ENCODE assay signal across 28 cellular contexts in genomic region chr4:41976775-41977516, GRCh38. TPM values are rescaled to one million over a fixed set of nuclear protein-coding genes. Genes with fewer than 3 reads are reported as not detected.
DNase-seq lines count a peak whose midpoint lies in the region; ATAC-seq, FAIRE-seq and TF ChIP-seq lines count a peak whose summit lies in the region.
"Had no signal": no experiment of that assay in that cellular context is flagged by ENCODE, and none has a peak within 500 bp of the region (broad histone marks: within the 10 kb centered on the region; RNA-seq: fewer than 3 reads in every experiment).

No MANE protein-coding gene starts in this region.

- H3K27ac ChIP-seq in GM23338 (ENCODE audit: low read depth) (no peak overlapping the region), duodenal mucosa (ENCODE audit: low read depth, low read length) (peak overlapping the region; percentile 13), HepG2 (ENCODE audit: extremely low read length, insufficient read depth, low read length) (no peak overlapping the region)
- H3K27ac ChIP-seq: BLaER1 treated with 17β-estradiol and CSF1 and Interleukin-3, amounts not matched to agents 10 nM and 100 nM; dorsolateral prefrontal cortex; upper lobe of left lung; VCaP had no signal

- 0 out of 2 replicates have a peak, but pooled peaks cover 3% of the 10 kb centered on the region for H3K36me3 ChIP-seq in GM23338 (ENCODE audit: insufficient read depth)
- H3K36me3 ChIP-seq in duodenal mucosa (ENCODE audit: control insufficient read depth in 1 of 2, insufficient read depth in 2 of 2, low read length in 2 of 2): no peaks in the 10 kb centered on the region
- no peaks in the 10 kb centered on the region for H3K36me3 ChIP-seq in HepG2 (replicated peaks in 1 of 2; ENCODE audit: control insufficient read depth in 1 of 2, insufficient read depth in 2 of 2, low read length in 2 of 2)
- H3K36me3 ChIP-seq: BLaER1 treated with 17β-estradiol and CSF1 and Interleukin-3, amounts not matched to agents 10 nM and 100 nM; upper lobe of left lung had no signal

- H3K9me3 Mint-ChIP-seq in GM23338: peaks cover 5% of the 10 kb centered on the region; the same call in 2 of the 3 replicates
- H3K9me3 Mint-ChIP-seq: activated CD4-positive, alpha-beta T cell treated with anti-CD3 and anti-CD28 coated beads, Interleukin-2, amount 10 ng/mL, durations not matched to agents 24 days and 14 days; central memory CD8-positive, alpha-beta T cell; neural crest cell; stimulated activated effector memory CD8-positive, alpha-beta T cell treated with anti-CD3 and anti-CD28 coated beads, Interleukin-12 subunit alpha, Interleukin-12 subunit beta, amount 100 ng/mL, for 72 hours had no signal

- H3K79me2 ChIP-seq in GM23338 (replicated peaks; ENCODE audit: insufficient read depth): no peaks in the 10 kb centered on the region
- H3K79me2 ChIP-seq in HepG2 (ENCODE audit: insufficient read depth, low read length): no peaks in the 10 kb centered on the region

- ATAC-seq in GM23338: peak; percentile 25; the same call in 1 of the 3 replicates
- peak; percentile 43; the same call in 1 of the 3 replicates for ATAC-seq in HepG2
- ATAC-seq: activated naive CD8-positive, alpha-beta T cell treated with anti-CD3 and anti-CD28 coated beads, Interleukin-2, amount 50 U/mL, for 24 hours; activated T-cell treated with anti-CD3 and anti-CD28 coated beads, Interleukin-2, amount 50 U/mL, for 4 hours; GM12878; right cardiac atrium; stimulated activated effector memory CD8-positive, alpha-beta T cell treated with anti-CD3 and anti-CD28 coated beads, Interleukin-12 subunit alpha, Interleukin-12 subunit beta, amount 100 ng/mL, for 72 hours had no signal

- H3K4me1 ChIP-seq in GM23338 (ENCODE audit: insufficient read depth): peaks cover 11% of the 10 kb centered on the region; the same call in 1 of the 2 replicates
- H3K4me1 ChIP-seq in duodenal mucosa (ENCODE audit: control insufficient read depth in 1 of 2, insufficient read depth in 2 of 2, low read length in 2 of 2): peaks cover 0 to 5% of the 10 kb centered on the region in 2 donors
- peaks cover 11% of the 10 kb centered on the region; the same call in 1 of the 2 replicates for H3K4me1 ChIP-seq in HepG2 (ENCODE audit: insufficient read depth, low read length)
- H3K4me1 ChIP-seq: upper lobe of left lung had no signal

- H3K27me3 Mint-ChIP-seq in GM23338 (ENCODE audit: insufficient read depth, low read depth, poor library complexity): no peaks in the 10 kb centered on the region
- H3K27me3 Mint-ChIP-seq: activated CD4-positive, alpha-beta T cell treated with anti-CD3 and anti-CD28 coated beads, Interleukin-2, amount 10 ng/mL, durations not matched to agents 24 days and 14 days; central memory CD8-positive, alpha-beta T cell had no signal

- CTCF ChIA-PET in HepG2 (lab: Yijun Ruan, JAX; ENCODE audit: low intra/inter-chr PET ratio, low total read pairs): no interaction called here

- in situ Hi-C loops in HepG2 (cut with HindIII; ENCODE audit: extremely low pct_ligation_motif_present, low pct_unique_long_range_greater_than_20kb): no loop called here

- TF ChIP-seq EP300 in HepG2 (IDR thresholded peaks at IDR 0.05; ENCODE audit: low read depth in 2 of 2, low read length in 2 of 2) (no peak), HepG2 (CRISPR knock-in tag; IDR thresholded peaks at IDR 0.05; ENCODE audit: borderline replicate concordance) (no peak)

- intact Hi-C loops in HepG2 (cut with micrococcal nuclease; ENCODE audit: unreplicated experiment): no loop called here

- TF ChIP-seq CTCF in GM23338 (conservative IDR thresholded peaks at IDR 0.05; ENCODE audit: low read depth in 2 of 2): no peak
- no peak for TF ChIP-seq CTCF in HepG2 (CRISPR knock-in tag; IDR thresholded peaks at IDR 0.05)

- no peaks in the 10 kb centered on the region for H3F3A ChIP-seq in GM23338 (replicated peaks; ENCODE audit: low read depth)

- H3K4me1 Mint-ChIP-seq in GM23338: peaks cover 17% of the 10 kb centered on the region
- H3K4me1 Mint-ChIP-seq: central memory CD8-positive, alpha-beta T cell; neural crest cell; stimulated activated effector memory CD8-positive, alpha-beta T cell treated with anti-CD3 and anti-CD28 coated beads, Interleukin-12 subunit alpha, Interleukin-12 subunit beta, amount 100 ng/mL, for 72 hours had no signal

- TF ChIP-seq RAD21 in HepG2 (CRISPR knock-in tag; IDR thresholded peaks at IDR 0.05): no peak

- H3K27me3 ChIP-seq in GM23338 (ENCODE audit: insufficient read depth) (no peaks in the 10 kb centered on the region), duodenal mucosa (ENCODE audit: control insufficient read depth in 1 of 2, insufficient read depth in 2 of 2, low read length in 2 of 2) (no peaks in the 10 kb centered on the region), HepG2 (ENCODE audit: control insufficient read depth in 1 of 2, insufficient read depth in 2 of 2, low read length in 2 of 2) (no peaks in the 10 kb centered on the region)
- H3K27me3 ChIP-seq: BLaER1 treated with 17β-estradiol and CSF1 and Interleukin-3, amounts not matched to agents 10 nM and 100 nM; dorsolateral prefrontal cortex; upper lobe of left lung had no signal

- H3K9me2 ChIP-seq in GM23338 (ENCODE audit: insufficient read depth): no peaks in the 10 kb centered on the region

- H3K4me3 ChIP-seq in GM23338: no peak overlapping the region
- no peak overlapping the region for H3K4me3 ChIP-seq in duodenal mucosa (ENCODE audit: low read depth in 1 of 2, low read length in 2 of 2)
- H3K4me3 ChIP-seq in HepG2 (replicated peaks in 1 of 3; ENCODE audit: insufficient read depth in 1 of 3, low read depth in 2 of 3, low read length in 3 of 3): no peak overlapping the region
- H3K4me3 ChIP-seq: BLaER1 treated with 17β-estradiol and CSF1 and Interleukin-3, amounts not matched to agents 10 nM and 100 nM; dorsolateral prefrontal cortex; GM12878; lung; upper lobe of left lung had no signal

- FAIRE-seq in HepG2 (lab: Jason Lieb, UNC): no peak
- FAIRE-seq: GM12878 had no signal

- H3K4me2 ChIP-seq in GM23338 (no peak overlapping the region), HepG2 (ENCODE audit: low read depth, low read length) (no peak overlapping the region)

- TF ChIP-seq POLR2A in HepG2 (IDR thresholded peaks at IDR 0.05; ENCODE audit: insufficient read depth in 1 of 2, low read depth in 2 of 2, low read length in 2 of 2): no peak

- H3K9ac ChIP-seq in duodenal mucosa (ENCODE audit: low read depth in 1 of 2, low read length in 2 of 2) (no peak overlapping the region), HepG2 (ENCODE audit: insufficient read depth, low read depth, low read length) (no peak overlapping the region)
- H3K9ac ChIP-seq: BLaER1 treated with 17β-estradiol and CSF1 and Interleukin-3, amounts not matched to agents 10 nM and 100 nM had no signal

- H2AFZ ChIP-seq in GM23338 (no peak overlapping the region), HepG2 (ENCODE audit: low read length) (no peak overlapping the region)

- POLR2A ChIA-PET in HepG2 (lab: Yijun Ruan, JAX): no interaction called here

- H3K9me3 ChIP-seq in duodenal mucosa (ENCODE audit: control insufficient read depth in 1 of 2, low read length in 2 of 2) (no peaks in the 10 kb centered on the region), HepG2 (ENCODE audit: low read length) (no peaks in the 10 kb centered on the region)
- H3K9me3 ChIP-seq: upper lobe of left lung had no signal

- no peaks in the 10 kb centered on the region; the same call in 2 of the 3 replicates for H3K36me3 Mint-ChIP-seq in GM23338 (ENCODE audit: low read depth)
- H3K36me3 Mint-ChIP-seq: stimulated activated effector memory CD8-positive, alpha-beta T cell treated with anti-CD3 and anti-CD28 coated beads, Interleukin-12 subunit alpha, Interleukin-12 subunit beta, amount 100 ng/mL, for 72 hours had no signal

- H4K20me1 ChIP-seq in GM23338 (replicated peaks; ENCODE audit: insufficient read depth) (no peaks in the 10 kb centered on the region), HepG2 (ENCODE audit: insufficient read depth, low read length) (no peaks in the 10 kb centered on the region)
- H4K20me1 ChIP-seq: BLaER1 treated with 17β-estradiol and CSF1 and Interleukin-3, amounts not matched to agents 10 nM and 100 nM had no signal

- DNase-seq in COLO668 (lab: John Stamatoyannopoulos, UW; ENCODE audit: unreplicated experiment) (peak; percentile 32), GM23338 (ENCODE audit: low spot score) (no peak), HepG2 (ENCODE audit: low spot score) (no peak), EL (no peak), NCI-H1092 (lab: John Stamatoyannopoulos, UW) (no peak)
- no peak for DNase-seq in activated CD4-positive, CD25-positive, alpha-beta regulatory T cell (lab: John Stamatoyannopoulos, UW)
- DNase-seq: activated CD4-positive, alpha-beta T cell treated with anti-CD3 and anti-CD28 coated beads, Interleukin-2, amount 10 ng/mL, durations not matched to agents 24 days and 14 days; activated gamma-delta T cell treated with Interleukin-2 at 50 U/mL for 16 hours; activated naive CD8-positive, alpha-beta T cell treated with anti-CD3 and anti-CD28 coated beads, Interleukin-2, amount 50 U/mL, for 24 hours; activated T-cell treated with anti-CD3 and anti-CD28 coated beads, Interleukin-2, amount 50 U/mL, for 4 hours; COR-L47; dorsolateral prefrontal cortex; glutamatergic neuron; islet precursor cell; NCI-H1694; NK-92 treated with Interleukin-12 subunit alpha and Interleukin-12 subunit beta, amount 100 ng/mL, for 24 hours; right cardiac atrium; SHP77; stimulated activated CD4-positive, alpha-beta T cell treated with anti-CD3 and anti-CD28 coated beads, Interleukin-4, amount 100 ng/mL, for 1 hour; upper lobe of left lung had no signal

- BruUV-seq in HepG2 (replicated peaks; lab: Mats Ljungman, UMichigan): no TSS peak

- no peak overlapping the region for H3K27ac Mint-ChIP-seq in GM23338
- H3K27ac Mint-ChIP-seq: activated CD4-positive, alpha-beta T cell treated with anti-CD3 and anti-CD28 coated beads, Interleukin-2, amount 10 ng/mL, durations not matched to agents 24 days and 14 days; activated naive CD8-positive, alpha-beta T cell treated with anti-CD3 and anti-CD28 coated beads, Interleukin-2, amount 50 U/mL, for 24 hours; stimulated activated effector memory CD8-positive, alpha-beta T cell treated with anti-CD3 and anti-CD28 coated beads, Interleukin-12 subunit alpha, Interleukin-12 subunit beta, amount 100 ng/mL, for 72 hours had no signal

- H3K4me3 Mint-ChIP-seq in GM23338: no peak overlapping the region
- H3K4me3 Mint-ChIP-seq: activated CD4-positive, alpha-beta T cell treated with anti-CD3 and anti-CD28 coated beads, Interleukin-2, amount 10 ng/mL, durations not matched to agents 24 days and 14 days; activated naive CD8-positive, alpha-beta T cell treated with anti-CD3 and anti-CD28 coated beads, Interleukin-2, amount 50 U/mL, for 24 hours; activated T-cell treated with anti-CD3 and anti-CD28 coated beads, Interleukin-2, amount 50 U/mL, for 4 hours; central memory CD8-positive, alpha-beta T cell; neural crest cell; stimulated activated effector memory CD8-positive, alpha-beta T cell treated with anti-CD3 and anti-CD28 coated beads, Interleukin-12 subunit alpha, Interleukin-12 subunit beta, amount 100 ng/mL, for 72 hours had no signal

- 8% methylated on average over 1 of the region's 1 CpG for WGBS in HepG2 (ENCODE audit: low lambda C conversion rate)

RNA-seq across cellular contexts. Expression of gene DCAF4L1, which starts 4.6 kb away (rescaled TPM):
- total RNA-seq in GM23338 (2014; rRNA removed; shearing (Covaris generic)): 0.43 and 0.63 TPM in 2 replicates
- 0.37 and 0.55 TPM in 2 replicates for polyA plus RNA-seq in GM23338 (2016; fragmentation: Nextera tagmentation; extraction: Ambion mirVana)
- total RNA-seq in HepG2 (2016; rRNA removed; fragmentation: Illumina TruSeq; extraction: Trizol): 0.09 TPM in 1 of 2 replicates, not detected in the other
- total RNA-seq in HepG2 (2016; cell fraction: cytosol; rRNA removed; fragmentation: Illumina TruSeq; extraction: Trizol; ENCODE audit: low read depth): not detected in 2 replicates
- total RNA-seq in HepG2 (2016; cell fraction: insoluble cytoplasmic fraction; rRNA removed; fragmentation: Illumina TruSeq; extraction: Trizol): 0.02 TPM in 1 of 2 replicates, not detected in the other
- not detected in 2 replicates for total RNA-seq in HepG2 (2016; cell fraction: membrane; rRNA removed; fragmentation: Illumina TruSeq; extraction: Trizol)
- 0.06 and 0.09 TPM in 2 replicates for total RNA-seq in HepG2 (2016; cell fraction: nucleus; rRNA removed; fragmentation: Illumina TruSeq; extraction: Trizol)
- polyA plus RNA-seq in HepG2 (2011; rRNA removed): 0.03 and 0.05 TPM in 2 replicates
- 0.01 TPM in 1 of 2 replicates, not detected in the other for polyA plus RNA-seq in HepG2 (2011; cell fraction: cytosol; rRNA removed)
- 0.10 and 0.14 TPM in 2 replicates for polyA plus RNA-seq in HepG2 (2011; cell fraction: nucleus; rRNA removed)
- 0.05 and 0.20 TPM in 2 replicates for polyA plus RNA-seq in HepG2 (2012)
- not detected in 2 replicates for polyA plus RNA-seq in HepG2 (2016; cell fraction: cytosol; fragmentation: Illumina TruSeq; extraction: Trizol; ENCODE audit: low read depth)
- polyA plus RNA-seq in HepG2 (2016; cell fraction: insoluble cytoplasmic fraction; fragmentation: Illumina TruSeq; extraction: Trizol; ENCODE audit: low read depth): not detected in 2 replicates
- polyA plus RNA-seq in HepG2 (2016; cell fraction: membrane; fragmentation: Illumina TruSeq; extraction: Trizol; ENCODE audit: low read depth): not detected in 2 replicates
- polyA plus RNA-seq in HepG2 (2016; cell fraction: nucleus; fragmentation: Illumina TruSeq; extraction: Trizol; ENCODE audit: insufficient read depth, low read depth): 0.24 and 0.34 TPM in 2 replicates
- polyA minus RNA-seq in HepG2 (2011; rRNA and poly(A)+ RNA removed; ENCODE audit: low replicate concordance): 0.04 and 0.40 TPM in 2 replicates
- not detected in 2 replicates for polyA minus RNA-seq in HepG2 (2011; cell fraction: cytosol; rRNA and poly(A)+ RNA removed)
- polyA minus RNA-seq in HepG2 (2011; cell fraction: nucleus; rRNA and poly(A)+ RNA removed): 0.12 and 0.26 TPM in 2 replicates

RNA-seq across cellular contexts. Expression of gene SLC30A9, which starts 13.4 kb away (rescaled TPM):
- total RNA-seq in GM23338 (2014; rRNA removed; shearing (Covaris generic)): 74.6 and 95.4 TPM in 2 replicates
- 51.9 and 67.3 TPM in 2 replicates for polyA plus RNA-seq in GM23338 (2016; fragmentation: Nextera tagmentation; extraction: Ambion mirVana)
- total RNA-seq in HepG2 (2016; rRNA removed; fragmentation: Illumina TruSeq; extraction: Trizol): 72.8 and 104 TPM in 2 replicates
- 13.6 and 16.4 TPM in 2 replicates for total RNA-seq in HepG2 (2016; cell fraction: cytosol; rRNA removed; fragmentation: Illumina TruSeq; extraction: Trizol; ENCODE audit: low read depth)
- total RNA-seq in HepG2 (2016; cell fraction: insoluble cytoplasmic fraction; rRNA removed; fragmentation: Illumina TruSeq; extraction: Trizol): 69.2 and 97.7 TPM in 2 replicates
- 56.3 and 58.8 TPM in 2 replicates for total RNA-seq in HepG2 (2016; cell fraction: membrane; rRNA removed; fragmentation: Illumina TruSeq; extraction: Trizol)
- 47.4 and 53.5 TPM in 2 replicates for total RNA-seq in HepG2 (2016; cell fraction: nucleus; rRNA removed; fragmentation: Illumina TruSeq; extraction: Trizol)
- 20.4 and 27.5 TPM in 2 replicates for polyA plus RNA-seq in HepG2 (2011; rRNA removed)
- polyA plus RNA-seq in HepG2 (2011; cell fraction: cytosol; rRNA removed): 14.8 and 17.8 TPM in 2 replicates
- 8.6 and 9.0 TPM in 2 replicates for polyA plus RNA-seq in HepG2 (2011; cell fraction: nucleus; rRNA removed)
- 14.5 and 22.9 TPM in 2 replicates for polyA plus RNA-seq in HepG2 (2012)
- polyA plus RNA-seq in HepG2 (2016; cell fraction: cytosol; fragmentation: Illumina TruSeq; extraction: Trizol; ENCODE audit: low read depth): 7.4 and 10.7 TPM in 2 replicates
- polyA plus RNA-seq in HepG2 (2016; cell fraction: insoluble cytoplasmic fraction; fragmentation: Illumina TruSeq; extraction: Trizol; ENCODE audit: low read depth): 72.6 and 73.0 TPM in 2 replicates
- 24.7 and 25.0 TPM in 2 replicates for polyA plus RNA-seq in HepG2 (2016; cell fraction: membrane; fragmentation: Illumina TruSeq; extraction: Trizol; ENCODE audit: low read depth)
- 45.9 and 47.3 TPM in 2 replicates for polyA plus RNA-seq in HepG2 (2016; cell fraction: nucleus; fragmentation: Illumina TruSeq; extraction: Trizol; ENCODE audit: insufficient read depth, low read depth)
- 26.5 and 27.6 TPM in 2 replicates for polyA minus RNA-seq in HepG2 (2011; rRNA and poly(A)+ RNA removed; ENCODE audit: low replicate concordance)
- polyA minus RNA-seq in HepG2 (2011; cell fraction: cytosol; rRNA and poly(A)+ RNA removed): 29.6 and 33.6 TPM in 2 replicates
- 40.9 and 45.2 TPM in 2 replicates for polyA minus RNA-seq in HepG2 (2011; cell fraction: nucleus; rRNA and poly(A)+ RNA removed)

RNA-seq across cellular contexts. Expression of gene TMEM33, which starts 41.7 kb away (rescaled TPM):
- 117 and 146 TPM in 2 replicates for total RNA-seq in GM23338 (2014; rRNA removed; shearing (Covaris generic))
- polyA plus RNA-seq in GM23338 (2016; fragmentation: Nextera tagmentation; extraction: Ambion mirVana) (43.5 and 46.2 TPM in 2 replicates), HepG2 (2011; rRNA removed) (36.1 and 40.1 TPM in 2 replicates)
- total RNA-seq in HepG2 (2016; rRNA removed; fragmentation: Illumina TruSeq; extraction: Trizol): 51.6 and 66.6 TPM in 2 replicates
- 6.1 and 7.9 TPM in 2 replicates for total RNA-seq in HepG2 (2016; cell fraction: cytosol; rRNA removed; fragmentation: Illumina TruSeq; extraction: Trizol; ENCODE audit: low read depth)
- 53.3 and 58.7 TPM in 2 replicates for total RNA-seq in HepG2 (2016; cell fraction: insoluble cytoplasmic fraction; rRNA removed; fragmentation: Illumina TruSeq; extraction: Trizol)
- total RNA-seq in HepG2 (2016; cell fraction: membrane; rRNA removed; fragmentation: Illumina TruSeq; extraction: Trizol): 17.7 and 20.2 TPM in 2 replicates
- 56.2 and 69.6 TPM in 2 replicates for total RNA-seq in HepG2 (2016; cell fraction: nucleus; rRNA removed; fragmentation: Illumina TruSeq; extraction: Trizol)
- polyA plus RNA-seq in HepG2 (2011; cell fraction: cytosol; rRNA removed): 24.4 and 32.3 TPM in 2 replicates
- polyA plus RNA-seq in HepG2 (2011; cell fraction: nucleus; rRNA removed): 9.6 and 12.2 TPM in 2 replicates
- 20.5 and 27.5 TPM in 2 replicates for polyA plus RNA-seq in HepG2 (2012)
- 7.0 and 7.2 TPM in 2 replicates for polyA plus RNA-seq in HepG2 (2016; cell fraction: cytosol; fragmentation: Illumina TruSeq; extraction: Trizol; ENCODE audit: low read depth)
- polyA plus RNA-seq in HepG2 (2016; cell fraction: insoluble cytoplasmic fraction; fragmentation: Illumina TruSeq; extraction: Trizol; ENCODE audit: low read depth): 34.2 and 35.6 TPM in 2 replicates
- polyA plus RNA-seq in HepG2 (2016; cell fraction: membrane; fragmentation: Illumina TruSeq; extraction: Trizol; ENCODE audit: low read depth): 12.0 and 13.3 TPM in 2 replicates
- 54.9 and 61.4 TPM in 2 replicates for polyA plus RNA-seq in HepG2 (2016; cell fraction: nucleus; fragmentation: Illumina TruSeq; extraction: Trizol; ENCODE audit: insufficient read depth, low read depth)
- 182 and 425 TPM in 2 replicates for polyA minus RNA-seq in HepG2 (2011; rRNA and poly(A)+ RNA removed; ENCODE audit: low replicate concordance)
- 46.3 and 60.5 TPM in 2 replicates for polyA minus RNA-seq in HepG2 (2011; cell fraction: cytosol; rRNA and poly(A)+ RNA removed)
- polyA minus RNA-seq in HepG2 (2011; cell fraction: nucleus; rRNA and poly(A)+ RNA removed): 35.8 and 42.9 TPM in 2 replicates
